In the genomic region with DNA sequence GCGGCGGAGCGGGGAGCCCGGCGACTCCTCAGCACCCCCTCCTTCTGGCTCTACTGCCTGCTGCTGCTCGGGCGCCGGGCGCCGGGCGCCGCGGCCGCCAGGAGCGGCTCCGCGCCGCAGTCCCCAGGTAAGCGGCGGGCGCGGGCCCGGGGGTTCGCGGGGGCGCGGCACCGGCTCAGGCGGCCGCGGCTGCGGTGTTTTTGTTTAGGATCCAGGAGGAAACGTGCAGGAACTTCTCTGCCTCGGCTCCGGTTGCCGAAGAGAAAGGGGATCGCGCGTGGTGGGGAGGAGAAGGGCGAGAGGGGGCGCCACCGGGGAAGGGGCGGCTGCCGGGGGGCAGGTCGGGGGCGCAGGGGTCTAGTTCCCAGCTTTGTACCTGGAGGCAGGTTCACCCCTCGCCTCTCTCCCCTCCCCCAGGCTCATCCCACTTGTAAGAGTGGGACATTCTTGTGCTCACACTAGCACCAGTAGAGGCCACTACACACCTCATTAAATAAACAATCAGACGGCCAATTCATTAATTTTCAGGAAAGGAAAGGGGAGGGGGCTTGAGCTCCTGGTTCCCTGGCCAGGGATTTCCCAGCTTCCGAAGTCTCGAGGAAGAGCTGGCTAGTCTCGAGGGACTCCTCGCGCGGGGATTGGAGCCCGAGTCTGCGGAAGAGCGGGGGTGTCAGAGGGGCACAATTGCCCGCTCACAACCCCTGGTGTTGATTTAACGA, we compare ENCODE assay signal across 8 cellular contexts. TPM values are rescaled to one million over a fixed set of nuclear protein-coding genes. Genes with fewer than 3 reads are reported as not detected.
DNase-seq lines count a peak whose midpoint lies in the region; ATAC-seq and TF ChIP-seq lines count a peak whose summit lies in the region.

No MANE protein-coding gene starts in this region.

- peak; percentile 28 for TF ChIP-seq CTCF in epithelial cell of esophagus (IDR thresholded peaks at IDR 0.05; ENCODE audit: insufficient read depth, low read depth, low read length, missing control alignments)
- TF ChIP-seq CTCF in mesothelial cell of epicardium (IDR thresholded peaks at IDR 0.05; ENCODE audit: unreplicated experiment), result no peak

- peak; percentile 27 for ATAC-seq in HG02840 (IDR thresholded peaks at IDR 0.05; ENCODE audit: low FRiP score, unreplicated experiment)
- peak; percentile 20 for ATAC-seq in activated CD8-positive, alpha-beta T cell treated with anti-CD3 and anti-CD28 coated beads, Interleukin-2, amount 10 ng/mL, durations not matched to agents 7 days and 5 days
- ATAC-seq in HG02588 (IDR thresholded peaks at IDR 0.05; ENCODE audit: unreplicated experiment), result no peak

- DNase-seq in NCI-H460 (ENCODE audit: extremely low read depth, low read depth) (peak; percentile 3), epithelial cell of esophagus (ENCODE audit: low read depth) (peak; percentile 27), mesothelial cell of epicardium (ENCODE audit: low spot score in 2 of 2, unreplicated experiment in 2 of 2) (peak; percentile 41 to 67)
- DNase-seq in activated CD8-positive, alpha-beta T cell treated with anti-CD3 and anti-CD28 coated beads, Interleukin-2, amount 10 ng/mL, durations not matched to agents 7 days and 5 days, result peak; percentile 31
- peak; percentile 25 for DNase-seq in stimulated activated naive CD4-positive, alpha-beta T cell treated with Interleukin-2 at 50 U/mL for 16 hours (lab: John Stamatoyannopoulos, UW)

- H3K36me3 Mint-ChIP-seq in activated CD8-positive, alpha-beta T cell treated with anti-CD3 and anti-CD28 coated beads, Interleukin-2, amount 10 ng/mL, durations not matched to agents 7 days and 5 days (ENCODE audit: low read depth), result no peaks in the 10 kb centered on the region
- no peaks in the 10 kb centered on the region for H3K36me3 Mint-ChIP-seq in mesothelial cell of epicardium

- H3K4me3 ChIP-seq in GM08714 (ENCODE audit: low read length) (peak overlapping the region; percentile 57), epithelial cell of esophagus (ENCODE audit: low read length) (peak overlapping the region; percentile 42)

- no peak overlapping the region for H3K27ac Mint-ChIP-seq in activated CD8-positive, alpha-beta T cell treated with anti-CD3 and anti-CD28 coated beads, Interleukin-2, amount 10 ng/mL, durations not matched to agents 7 days and 5 days
- H3K27ac Mint-ChIP-seq in mesothelial cell of epicardium, result peak overlapping the region; percentile 98

- H3K4me3 Mint-ChIP-seq in activated CD8-positive, alpha-beta T cell treated with anti-CD3 and anti-CD28 coated beads, Interleukin-2, amount 10 ng/mL, durations not matched to agents 7 days and 5 days, result peak overlapping the region; percentile 68
- no peak overlapping the region for H3K4me3 Mint-ChIP-seq in mesothelial cell of epicardium

- H3K27me3 Mint-ChIP-seq in activated CD8-positive, alpha-beta T cell treated with anti-CD3 and anti-CD28 coated beads, Interleukin-2, amount 10 ng/mL, durations not matched to agents 7 days and 5 days (ENCODE audit: low read depth), result peaks cover 31% of the 10 kb centered on the region
- H3K27me3 Mint-ChIP-seq in mesothelial cell of epicardium (ENCODE audit: low read depth), result peaks cover 8% of the 10 kb centered on the region

- CTCF ChIA-PET in activated CD8-positive, alpha-beta T cell treated with anti-CD3 and anti-CD28 coated beads, Interleukin-2, amount 10 ng/mL, durations not matched to agents 7 days and 5 days (lab: Charles Lee), result interaction anchor here (0.6 to 1.2 kb wide), 3 partner anchors 9 to 259 kb away, joined by 3 to 4 read pairs (median 3); no protein-coding TSS in a partner anchor

- peaks cover 13% of the 10 kb centered on the region for H3K4me1 Mint-ChIP-seq in activated CD8-positive, alpha-beta T cell treated with anti-CD3 and anti-CD28 coated beads, Interleukin-2, amount 10 ng/mL, durations not matched to agents 7 days and 5 days (ENCODE audit: low read depth)
- peaks cover 26% of the 10 kb centered on the region for H3K4me1 Mint-ChIP-seq in mesothelial cell of epicardium

- POLR2A ChIA-PET in activated CD8-positive, alpha-beta T cell treated with anti-CD3 and anti-CD28 coated beads, Interleukin-2, amount 10 ng/mL, durations not matched to agents 7 days and 5 days (lab: Charles Lee), result no interaction called here

- H3K9me3 Mint-ChIP-seq in activated CD8-positive, alpha-beta T cell treated with anti-CD3 and anti-CD28 coated beads, Interleukin-2, amount 10 ng/mL, durations not matched to agents 7 days and 5 days (ENCODE audit: insufficient read depth), result no peaks in the 10 kb centered on the region
- H3K9me3 Mint-ChIP-seq in mesothelial cell of epicardium, result no peaks in the 10 kb centered on the region

RNA-seq across cellular contexts. Expression of a gene that starts 0.6 kb away (rescaled TPM):
- 8.0 and 8.2 TPM in 2 replicates for total RNA-seq in NCI-H460 (2014; rRNA removed; shearing (Covaris generic))
- polyA plus RNA-seq in NCI-H460 (2014; cell fraction: nucleus; rRNA removed), result 4.7 and 6.0 TPM in 2 replicates
- total RNA-seq in activated CD8-positive, alpha-beta T cell treated with anti-CD3 and anti-CD28 coated beads, Interleukin-2, amount 10 ng/mL, durations not matched to agents 7 days and 5 days, result 1 to 10 TPM in 1 of 2 experiments, under 1 TPM in 1; 0.78 to 1.7 TPM
- total RNA-seq in mesothelial cell of epicardium, result 135 to 139 TPM (median 136 TPM) in 3 replicates

Comparison
In these comparisons a context has a peak if more than half of its experiments do, and no peak if none do; other contexts are left out.
1. DNase-seq: peak in every context shown above with its lines; median percentile 54 in mesothelial cell of epicardium; 31 in activated CD8-positive, alpha-beta T cell treated with anti-CD3 and anti-CD28 coated beads, Interleukin-2, amount 10 ng/mL, durations not matched to agents 7 days and 5 days; 27 in epithelial cell of esophagus; 25 in stimulated activated naive CD4-positive, alpha-beta T cell treated with Interleukin-2 at 50 U/mL for 16 hours; 3 in NCI-H460.
2. RNA of a gene that starts 0.6 kb away (total RNA-seq): 135 to 139 TPM in mesothelial cell of epicardium; 8.0 to 8.2 TPM in NCI-H460 and 0.78 to 1.7 TPM in activated CD8-positive, alpha-beta T cell treated with anti-CD3 and anti-CD28 coated beads, Interleukin-2, amount 10 ng/mL, durations not matched to agents 7 days and 5 days; every median in the first group is over 10 times any median in the second.